21 cellular contexts compared by ENCODE assay signal in genomic region chr10:43645866-43646265, GRCh38. TPM values are rescaled to one million over a fixed set of nuclear protein-coding genes. Genes with fewer than 3 reads are reported as not detected.
DNase-seq lines count a peak whose midpoint lies in the region; ATAC-seq and TF ChIP-seq lines count a peak whose summit lies in the region.
"Had no signal": no experiment of that assay in that cellular context is flagged by ENCODE, and none has a peak within 500 bp of the region (broad histone marks: within the 10 kb centered on the region; RNA-seq: fewer than 3 reads in every experiment).

No MANE protein-coding gene starts in this region.

- no peak overlapping the region for H3K9ac ChIP-seq in liver (ENCODE audit: low read depth in 1 of 2, low read length in 2 of 2)

- H3K4me1 Mint-ChIP-seq in chondrocyte (ENCODE audit: low read depth) (peaks cover 15% of the 10 kb centered on the region), neural crest cell (peaks cover 14% of the 10 kb centered on the region), Calu3 (ENCODE audit: low read depth, unreplicated experiment) (no peaks in the 10 kb centered on the region)

- H3K27ac Mint-ChIP-seq in chondrocyte (ENCODE audit: unreplicated experiment) (peak overlapping the region; percentile 3), neural crest cell (ENCODE audit: unreplicated experiment) (no peak overlapping the region), Calu3 (ENCODE audit: unreplicated experiment) (no peak overlapping the region)

- DNase-seq in right lobe of liver (no peak), chondrocyte (ENCODE audit: low spot score) (no peak), neural crest cell (ENCODE audit: low read depth, low spot score) (no peak), NCI-H510A (lab: John Stamatoyannopoulos, UW) (no peak), HUDEP-2 (lab: John Stamatoyannopoulos, UW; ENCODE audit: unreplicated experiment in 76 of 76) (no peak), Calu3 (no peak), osteoblast (ENCODE audit: insufficient read length, low spot score, missing footprints) (no peak)
- DNase-seq: AML-193, COR-L47, DMS 273 treated with DMSO at 0.1 percent for 48 hours, DND-41, IMR-90, NCI-H1694 treated with DMSO at 0.1 percent for 48 hours, NCI-H446 treated with DMSO at 0.1 percent for 48 hours, NCI-H748 treated with DMSO at 0.1 percent for 48 hours, SIG-M5 had no signal

- TF ChIP-seq RAD21 in liver (IDR thresholded peaks at IDR 0.05): no peak

- H3K4me3 Mint-ChIP-seq in chondrocyte (ENCODE audit: unreplicated experiment) (no peak overlapping the region), neural crest cell (peak overlapping the region; percentile 51), Calu3 (ENCODE audit: low read depth, unreplicated experiment) (no peak overlapping the region)

- CTCF ChIA-PET in Calu3 (lab: Charles Lee): interaction anchor here (0.7 kb wide), 1 partner anchor 13 kb away, joined by 3 read pairs; no protein-coding TSS in a partner anchor

- no peak for ATAC-seq in right lobe of liver
- ATAC-seq: GM12878, SK-N-SH treated with all-trans-retinoic acid at 6 μM for 48 hours had no signal

- peaks cover 8% of the 10 kb centered on the region for H3K79me2 ChIP-seq in osteoblast (ENCODE audit: insufficient read depth, low read length)

- peaks cover 36 to 59% (median 44%) of the 10 kb centered on the region in 4 donors for H3K9me3 ChIP-seq in liver (ENCODE audit: control insufficient read depth in 4 of 4, low read length in 3 of 4)
- peaks cover 3 to 37% (median 18%) of the 10 kb centered on the region in 4 donors for H3K9me3 ChIP-seq in right lobe of liver
- peaks cover 27% of the 10 kb centered on the region for H3K9me3 ChIP-seq in osteoblast (ENCODE audit: low read depth, low read length)

- TF ChIP-seq CTCF in liver (IDR thresholded peaks at IDR 0.05; ENCODE audit: low read depth, low read length, missing input control) (no peak), right lobe of liver (IDR thresholded peaks at IDR 0.05) (no peak), chondrocyte (IDR thresholded peaks at IDR 0.05) (no peak), neural crest cell (conservative IDR thresholded peaks at IDR 0.05) (no peak), Calu3 (IDR thresholded peaks at IDR 0.05; ENCODE audit: unreplicated experiment) (no peak), osteoblast (IDR thresholded peaks at IDR 0.05; ENCODE audit: extremely low read depth, low read depth, low read length) (no peak)

- H3K27ac ChIP-seq in liver (ENCODE audit: low read depth in 1 of 2, low read length in 2 of 2): no peak overlapping the region
- no peak overlapping the region for H3K27ac ChIP-seq in right lobe of liver
- no peak overlapping the region for H3K27ac ChIP-seq in osteoblast (ENCODE audit: low read depth, low read length)
- H3K27ac ChIP-seq: RWPE1 had no signal

- no peaks in the 10 kb centered on the region for H4K20me1 ChIP-seq in osteoblast (ENCODE audit: insufficient read depth, low read length)

- intact Hi-C loops in right lobe of liver (cut with DNase I): no loop called here
- intact Hi-C loops in Calu3 (cut with micrococcal nuclease; ENCODE audit: unreplicated experiment): no loop called here

- TF ChIP-seq POLR2A in right lobe of liver (IDR thresholded peaks at IDR 0.05): no peak

- WGBS in liver: 98% methylated on average over 4 of the region's 4 CpGs
- WGBS in right lobe of liver (ENCODE audit: insufficient coverage, low coverage, low lambda C conversion rate, missing lambda C conversion rate): 90% methylated on average over 4 of the region's 4 CpGs

- H3K36me3 ChIP-seq in liver (ENCODE audit: control insufficient read depth in 4 of 4, insufficient read depth in 3 of 4, low read depth in 1 of 4, low read length in 3 of 4): peaks cover 14 to 39% (median 33%) of the 10 kb centered on the region in 4 donors
- peaks cover 0 to 22% (median 14%) of the 10 kb centered on the region in 4 donors for H3K36me3 ChIP-seq in right lobe of liver
- H3K36me3 ChIP-seq in osteoblast (ENCODE audit: insufficient read depth, low read length): peaks cover 36% of the 10 kb centered on the region

- H3K4me2 ChIP-seq in osteoblast (ENCODE audit: insufficient read depth, low read length): no peak overlapping the region

- peaks cover 41% of the 10 kb centered on the region for H3K9me3 Mint-ChIP-seq in chondrocyte (ENCODE audit: low read depth)
- peaks cover 27% of the 10 kb centered on the region for H3K9me3 Mint-ChIP-seq in neural crest cell
- H3K9me3 Mint-ChIP-seq in Calu3 (ENCODE audit: low read depth, unreplicated experiment): peaks cover 19% of the 10 kb centered on the region

- no peaks in the 10 kb centered on the region for H3K27me3 Mint-ChIP-seq in chondrocyte (ENCODE audit: low read depth)
- H3K27me3 Mint-ChIP-seq in neural crest cell (ENCODE audit: low read depth): peaks cover 4% of the 10 kb centered on the region
- no peaks in the 10 kb centered on the region for H3K27me3 Mint-ChIP-seq in Calu3 (ENCODE audit: unreplicated experiment)

- no peak overlapping the region for H2AFZ ChIP-seq in osteoblast (ENCODE audit: low read length)

- H3K4me3 ChIP-seq in liver (ENCODE audit: low read depth in 1 of 3, low read length in 3 of 3) (peak overlapping the region in 2 of 3 donors; percentile 39 to 47), right lobe of liver (no peak overlapping the region), osteoblast (ENCODE audit: insufficient read depth, low read length) (no peak overlapping the region)
- H3K4me3 ChIP-seq: GM12878 had no signal

- peaks cover 2 to 9% (median 3%) of the 10 kb centered on the region in 4 donors for H3K4me1 ChIP-seq in liver (ENCODE audit: control insufficient read depth in 4 of 4, insufficient read depth in 4 of 4, low read length in 3 of 4)
- H3K4me1 ChIP-seq in right lobe of liver: peaks cover 0 to 3% (median 0%) of the 10 kb centered on the region in 4 donors
- peaks cover 7% of the 10 kb centered on the region for H3K4me1 ChIP-seq in osteoblast (ENCODE audit: insufficient read depth, low read length)

- peaks cover 43% of the 10 kb centered on the region for H3K36me3 Mint-ChIP-seq in chondrocyte (ENCODE audit: low read depth)
- peaks cover 71% of the 10 kb centered on the region for H3K36me3 Mint-ChIP-seq in neural crest cell (ENCODE audit: low read depth)
- peaks cover 25% of the 10 kb centered on the region for H3K36me3 Mint-ChIP-seq in Calu3 (ENCODE audit: insufficient read depth, unreplicated experiment)

- no TSS peak for BruUV-seq in Calu3 (replicated peaks; lab: Mats Ljungman, UMichigan)

- no peaks in the 10 kb centered on the region for H3K27me3 ChIP-seq in liver (ENCODE audit: control insufficient read depth in 4 of 4, insufficient read depth in 4 of 4, low read length in 3 of 4)
- no peaks in the 10 kb centered on the region for H3K27me3 ChIP-seq in right lobe of liver
- H3K27me3 ChIP-seq in osteoblast (ENCODE audit: insufficient read depth, low read length): no peaks in the 10 kb centered on the region

TF ChIP-seq in liver, 16 proteins besides CTCF, POLR2A, EP300 and RAD21 (continues in another document):
- TF ChIP-seq YY1 (IDR thresholded peaks at IDR 0.05) (no peak), MAX (IDR thresholded peaks at IDR 0.05) (no peak), FOXA1 (IDR thresholded peaks at IDR 0.05) (no peak), ATF3 (IDR thresholded peaks at IDR 0.05) (no peak), GABPA (IDR thresholded peaks at IDR 0.05 in 1 of 2, conservative IDR thresholded peaks at IDR 0.05 in 1 of 2) (no peak), TAF1 (conservative IDR thresholded peaks at IDR 0.05) (no peak), FOXA2 (IDR thresholded peaks at IDR 0.05) (no peak), HNF4G (IDR thresholded peaks at IDR 0.05) (no peak), ZBTB33 (IDR thresholded peaks at IDR 0.05) (no peak), SP1 (IDR thresholded peaks at IDR 0.05) (no peak), HNF4A (conservative IDR thresholded peaks at IDR 0.05) (no peak)

RNA-seq across cellular contexts. Expression of gene ZNF32, which starts 2.8 kb away (rescaled TPM):
- 10 to 100 TPM in 1 of 2 donors, 1 to 10 TPM in 1; 6.5 to 11.9 TPM for total RNA-seq in liver
- polyA plus RNA-seq in liver: 10 to 100 TPM; 13.1 to 19.9 TPM
- 10 to 100 TPM; 10.9 to 20.4 (median 15.3) TPM for total RNA-seq in right lobe of liver
- total RNA-seq in chondrocyte: 35.4 to 41.1 TPM (median 40.3 TPM) in 3 replicates
- 37.7 and 39.9 TPM in 2 replicates for total RNA-seq in neural crest cell
- total RNA-seq in Calu3 (2022): 17.1 and 17.8 TPM in 2 replicates
- total RNA-seq in osteoblast: 34.7 and 36.2 TPM in 2 replicates
- total RNA-seq: A172 had no signal

RNA-seq across cellular contexts. Expression of gene ZNF485, which starts 39.6 kb away (rescaled TPM):
- total RNA-seq in liver: 1 to 10 TPM in 1 of 2 donors, under 1 TPM in 1; 0.98 to 2.4 TPM
- 1 to 10 TPM in 1 of 2 donors, under 1 TPM in 1; 0.92 to 1.0 TPM for polyA plus RNA-seq in liver
- 1 to 10 TPM; 1.1 to 3.8 (median 2.1) TPM for total RNA-seq in right lobe of liver
- total RNA-seq in chondrocyte: 1.8 to 2.5 TPM (median 1.9 TPM) in 3 replicates
- 8.2 and 8.4 TPM in 2 replicates for total RNA-seq in neural crest cell
- 6.7 and 7.1 TPM in 2 replicates for total RNA-seq in Calu3 (2022)
- 2.5 and 4.7 TPM in 2 replicates for total RNA-seq in osteoblast

Comparison
In these comparisons a context has a peak if more than half of its experiments do, and no peak if none do; other contexts are left out.
1. H3K4me3 ChIP-seq: peak in liver (2 of 3); none in right lobe of liver (0 of 3) and osteoblast (single experiment).